In genomic region chr21:41877901-41878830, GRCh38 we compare ENCODE assay signal across 1 cellular context.
TF ChIP-seq lines count a peak whose summit lies in the region.

No MANE protein-coding gene starts in this region.

TF ChIP-seq in GM12878, 131 proteins besides CTCF, POLR2A, EP300 and RAD21 (continued from another document):
- TF ChIP-seq ZBTB33 (IDR thresholded peaks at IDR 0.05): no peak
- no peak for TF ChIP-seq PRDM15 (CRISPR knock-in tag; IDR thresholded peaks at IDR 0.05)
- no peak for TF ChIP-seq MYC (IDR thresholded peaks at IDR 0.05; ENCODE audit: insufficient read depth, insufficient read length, insufficient replicate concordance, low read length, severe bottlenecking)
- TF ChIP-seq YY1 (IDR thresholded peaks at IDR 0.05; ENCODE audit: low read depth, low read length): 0 out of 2 replicates have a peak, but pooled peaks have one; percentile 36
- TF ChIP-seq USF2 (IDR thresholded peaks at IDR 0.05; ENCODE audit: borderline replicate concordance, low read depth, low read length): no peak
- no peak for TF ChIP-seq MYB (IDR thresholded peaks at IDR 0.05; ENCODE audit: borderline replicate concordance, low read depth, low read length)
- 0 out of 2 replicates have a peak, but pooled peaks have one; percentile 31 for TF ChIP-seq BACH1 (IDR thresholded peaks at IDR 0.05; ENCODE audit: borderline replicate concordance)
- TF ChIP-seq ZNF207 (IDR thresholded peaks at IDR 0.05; ENCODE audit: borderline replicate concordance): no peak
- no peak for TF ChIP-seq TAF1 (IDR thresholded peaks at IDR 0.05; ENCODE audit: borderline replicate concordance, low read depth, low read length)
- peak; percentile 56 for TF ChIP-seq ATF7 (IDR thresholded peaks at IDR 0.05; ENCODE audit: low read depth)
- TF ChIP-seq RELA (IDR thresholded peaks at IDR 0.05; ENCODE audit: borderline replicate concordance, partially characterized antibody): no peak
- no peak for TF ChIP-seq POLR2AphosphoS5 (IDR thresholded peaks at IDR 0.05; ENCODE audit: low read length)
- TF ChIP-seq ZBTB40 (IDR thresholded peaks at IDR 0.05; ENCODE audit: borderline replicate concordance): peak; percentile 17; the same call in 1 of the 2 replicates
- TF ChIP-seq CEBPZ (IDR thresholded peaks at IDR 0.05; ENCODE audit: low read depth, low read length): no peak
- TF ChIP-seq MEF2B (IDR thresholded peaks at IDR 0.05; ENCODE audit: partially characterized antibody, poor library complexity, severe bottlenecking): peak; percentile 51
- 0 out of 2 replicates have a peak, but pooled peaks have one; percentile 57 for TF ChIP-seq CHD1 (IDR thresholded peaks at IDR 0.05; ENCODE audit: low read depth, low read length)
- TF ChIP-seq SREBF1 (IDR thresholded peaks at IDR 0.05; ENCODE audit: low read length): no peak
- no peak for TF ChIP-seq PAX5 (IDR thresholded peaks at IDR 0.05; ENCODE audit: borderline replicate concordance, low read depth, low read length)
- TF ChIP-seq MTA2 (IDR thresholded peaks at IDR 0.05; ENCODE audit: low read depth): no peak
- TF ChIP-seq SMARCA5 (IDR thresholded peaks at IDR 0.05): no peak
- TF ChIP-seq STAT3 (IDR thresholded peaks at IDR 0.05; ENCODE audit: low read depth, low read length): no peak
- no peak for TF ChIP-seq ATF3 (IDR thresholded peaks at IDR 0.05; ENCODE audit: borderline replicate concordance, extremely low read depth, low read depth, low read length)
- TF ChIP-seq ZZZ3 (IDR thresholded peaks at IDR 0.05; ENCODE audit: control insufficient read depth, insufficient read length, low read depth): no peak
- peak; percentile 56; the same call in 1 of the 2 replicates for TF ChIP-seq ATF2 (IDR thresholded peaks at IDR 0.05; ENCODE audit: low read length)
- TF ChIP-seq NBN (IDR thresholded peaks at IDR 0.05): no peak
- TF ChIP-seq CBX3 (IDR thresholded peaks at IDR 0.05; ENCODE audit: borderline replicate concordance, low read depth): no peak
- TF ChIP-seq ASH2L (IDR thresholded peaks at IDR 0.05; ENCODE audit: borderline replicate concordance, low read depth): no peak
- no peak for TF ChIP-seq CEBPB (IDR thresholded peaks at IDR 0.05; ENCODE audit: borderline replicate concordance in 1 of 2, low read depth in 2 of 2, low read length in 2 of 2)
- no peak for TF ChIP-seq CHD4 (IDR thresholded peaks at IDR 0.05)
- TF ChIP-seq EED (IDR thresholded peaks at IDR 0.05; ENCODE audit: low read depth): no peak
- TF ChIP-seq CREM (IDR thresholded peaks at IDR 0.05; ENCODE audit: low read depth): 0 out of 2 replicates have a peak, but pooled peaks have one; percentile 47
- no peak for TF ChIP-seq IKZF2 (IDR thresholded peaks at IDR 0.05)
